Comparison of ENCODE assay signal across 20 cellular contexts in the genomic region with DNA sequence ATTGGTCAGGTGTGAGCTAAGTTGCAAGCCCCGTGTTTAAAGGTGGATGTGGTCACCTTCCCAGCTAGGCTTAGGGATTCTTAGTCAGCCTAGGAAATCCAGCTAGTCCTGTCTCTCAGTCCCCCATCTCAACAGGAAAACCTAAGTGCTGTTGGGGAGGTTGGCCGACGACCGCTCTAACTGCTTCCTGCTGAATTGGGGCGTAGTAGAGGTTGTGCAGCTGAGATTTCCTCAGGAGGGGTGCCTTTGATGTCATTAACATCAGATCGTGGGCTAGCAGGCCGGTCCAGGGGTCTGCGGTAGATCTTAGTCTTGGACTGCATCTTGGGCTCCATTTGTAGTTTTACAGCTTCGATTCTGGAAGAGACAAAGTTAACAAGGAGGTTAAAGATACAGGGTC. TPM values are rescaled to one million over a fixed set of nuclear protein-coding genes. Genes with fewer than 3 reads are reported as not detected.
"Had no signal": no experiment of that assay in that cellular context is flagged by ENCODE, and none has a peak within 500 bp of the region (broad histone marks: within the 10 kb centered on the region; RNA-seq: fewer than 3 reads in every experiment).

No MANE protein-coding gene starts in this region.

RNA-seq across cellular contexts. Expression of a gene that starts 9.2 kb away (rescaled TPM):
- total RNA-seq: activated naive CD4-positive, alpha-beta T cell treated with anti-CD3 and anti-CD28 coated beads for 36 hours; activated naive CD8-positive, alpha-beta T cell treated with anti-CD3 and anti-CD28 coated beads for 36 hours; activated naive CD8-positive, alpha-beta T cell treated with anti-CD3 and anti-CD28 coated beads, Interleukin-2, amount 10 ng/mL, durations not matched to agents 7 days and 5 days; activated T-cell treated with anti-CD3 and anti-CD28 coated beads, Interleukin-2, amount 50 U/mL, for 4 hours; activated T-cell treated with anti-CD3 and anti-CD28 coated beads, Interleukin-2, amount 50 U/mL, for 72 hours; activated T-helper 1 cell treated with anti-CD3 and anti-CD28 coated beads, Interleukin-12 subunit alpha, Interleukin-12 subunit beta, Interleukin-2, Interleukin-4 antibody, amounts not matched to agents 30 ng/mL and 10 ng/mL and 1 ng/mL, durations not matched to agents 14 hours and 24 hours and 36 hours; activated T-helper 17 cell treated with anti-CD3 and anti-CD28 coated beads, Interleukin-2, amount 50 U/mL, for 72 hours; activated T-helper 2 cell treated with anti-CD3 and anti-CD28 coated beads, Interferon-gamma antibody, Interleukin-2, Interleukin-4, amounts not matched to agents 10 μg/mL and 5 μg/mL and 100 μg/mL, durations not matched to agents 14 hours and 24 hours and 36 hours; adrenal gland; aorta; ascending aorta; astrocyte; body of pancreas; breast epithelium; bronchial epithelial cell; cardiac muscle cell; cardiac septum; cerebellum; chondrocyte had no signal
- polyA plus RNA-seq: adipose tissue, adrenal gland, aorta, cardiac muscle cell had no signal
